15 cellular contexts compared by ENCODE assay signal in the genomic region with DNA sequence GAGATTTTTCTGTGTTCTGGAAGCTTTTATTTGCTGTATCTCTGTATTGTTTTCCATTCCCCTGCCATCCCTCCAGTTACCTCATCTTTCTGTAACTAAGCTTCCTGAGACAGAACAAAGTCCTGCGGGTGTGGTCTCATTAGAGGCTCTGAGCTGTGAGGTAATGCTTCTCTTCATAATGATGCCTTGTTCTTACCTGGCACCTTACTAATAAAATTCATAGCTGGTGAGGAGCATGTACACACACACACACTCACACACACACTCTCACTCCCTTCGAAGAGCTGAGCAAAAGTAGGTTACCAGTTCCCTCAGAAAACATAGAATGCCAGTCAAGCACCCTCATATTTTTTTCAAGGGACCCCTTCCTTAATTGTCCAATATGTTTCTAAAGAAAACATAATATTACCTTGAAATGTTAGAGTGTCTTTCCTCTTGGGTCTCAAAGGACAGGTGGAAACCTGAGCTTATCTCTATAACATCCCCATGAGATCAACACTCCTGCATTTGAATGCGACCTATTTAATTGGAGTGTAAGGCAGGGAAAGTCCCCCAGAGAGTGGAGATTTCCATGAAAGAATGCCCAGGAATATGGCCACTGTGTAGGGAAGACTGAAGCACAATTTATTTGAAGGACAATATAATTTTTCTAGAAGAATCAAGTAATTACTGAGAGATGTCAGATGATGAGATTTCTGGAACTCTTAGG.
DNase-seq lines count a peak whose midpoint lies in the region; ATAC-seq and TF ChIP-seq lines count a peak whose summit lies in the region.
"Had no signal": no experiment of that assay in that cellular context is flagged by ENCODE, and none has a peak within 500 bp of the region (broad histone marks: within the 10 kb centered on the region; RNA-seq: fewer than 3 reads in every experiment).

No MANE protein-coding gene starts in this region.

- no peak for DNase-seq in stimulated activated naive CD8-positive, alpha-beta T cell treated with anti-CD3 and anti-CD28 coated beads, Interleukin-15, Interleukin-2, amounts not matched to agents 100 U/mL and 50 U/mL, for 24 hours
- DNase-seq in RWPE2 (ENCODE audit: low spot score) = no peak
- peak in 1 of 3 donors; percentile 92 for DNase-seq in mucosa of descending colon
- DNase-seq in substantia nigra (lab: John Stamatoyannopoulos, UW) = no peak
- DNase-seq in iPS-NIHi7 (ENCODE audit: extremely low spot score) = no peak
- DNase-seq in ovary = no peak
- DNase-seq: activated CD4-positive, alpha-beta T cell treated with anti-CD3 and anti-CD28 coated beads, Interleukin-2, amount 10 ng/mL, durations not matched to agents 24 days and 14 days; activated naive CD4-positive, alpha-beta T cell; aorta; NCI-H1694; NCI-H82; right lobe of liver had no signal

- TF ChIP-seq CTCF in RWPE2 (IDR thresholded peaks at IDR 0.05; ENCODE audit: poor library complexity, severe bottlenecking) (no peak), mucosa of descending colon (IDR thresholded peaks at IDR 0.05) (no peak), ovary (IDR thresholded peaks at IDR 0.05) (no peak)

- intact Hi-C loops in mucosa of descending colon (cut with DNase I, micrococcal nuclease) (no loop called here), ovary (cut with DNase I) (no loop called here)

- no peaks in the 10 kb centered on the region for H3K36me3 ChIP-seq in RWPE2 (ENCODE audit: low read depth)
- H3K36me3 ChIP-seq in mucosa of descending colon (ENCODE audit: low read depth) = no peaks in the 10 kb centered on the region
- no peaks in the 10 kb centered on the region for H3K36me3 ChIP-seq in ovary
- H3K36me3 ChIP-seq: right lobe of liver had no signal

- H3K27me3 ChIP-seq in RWPE2 (ENCODE audit: insufficient read depth, poor library complexity, severe bottlenecking) = no peaks in the 10 kb centered on the region
- no peaks in the 10 kb centered on the region for H3K27me3 ChIP-seq in ovary
- H3K27me3 ChIP-seq: right lobe of liver had no signal

- no peak for TF ChIP-seq EP300 in ovary (IDR thresholded peaks at IDR 0.05)

- TF ChIP-seq POLR2A in ovary (IDR thresholded peaks at IDR 0.05) = no peak

- H3K4me3 ChIP-seq in RWPE2 (ENCODE audit: severe bottlenecking) (no peak overlapping the region), mucosa of descending colon (no peak overlapping the region), ovary (no peak overlapping the region)
- H3K4me3 ChIP-seq: right lobe of liver had no signal

- H3K27me3 Mint-ChIP-seq in stimulated activated naive CD8-positive, alpha-beta T cell treated with anti-CD3 and anti-CD28 coated beads, Interleukin-15, Interleukin-2, amounts not matched to agents 100 ng/mL and 50 ng/mL, for 24 hours = no peaks in the 10 kb centered on the region
- H3K27me3 Mint-ChIP-seq: activated CD4-positive, alpha-beta T cell treated with anti-CD3 and anti-CD28 coated beads, Interleukin-2, amount 10 ng/mL, durations not matched to agents 24 days and 14 days had no signal

- peak overlapping the region; percentile 50 for H3K27ac ChIP-seq in RWPE2 (ENCODE audit: poor library complexity, severe bottlenecking)
- no peak overlapping the region for H3K27ac ChIP-seq in substantia nigra (ENCODE audit: low read depth, low read length, poor library complexity, severe bottlenecking)
- H3K27ac ChIP-seq in ovary = no peak overlapping the region
- H3K27ac ChIP-seq: right lobe of liver had no signal

- H3K9me3 Mint-ChIP-seq in stimulated activated naive CD8-positive, alpha-beta T cell treated with anti-CD3 and anti-CD28 coated beads, Interleukin-15, Interleukin-2, amounts not matched to agents 100 ng/mL and 50 ng/mL, for 24 hours = peaks cover 9% of the 10 kb centered on the region

- peak overlapping the region; percentile 34 for H3K27ac Mint-ChIP-seq in stimulated activated naive CD8-positive, alpha-beta T cell treated with anti-CD3 and anti-CD28 coated beads, Interleukin-15, Interleukin-2, amounts not matched to agents 100 ng/mL and 50 ng/mL, for 24 hours
- H3K27ac Mint-ChIP-seq: activated CD4-positive, alpha-beta T cell treated with anti-CD3 and anti-CD28 coated beads, Interleukin-2, amount 10 ng/mL, durations not matched to agents 24 days and 14 days had no signal

- 78 to 87% (median 80%) methylated on average over 3 of the region's 3 CpGs for WGBS in ovary, 3 donors

- no peak overlapping the region for H3K4me3 Mint-ChIP-seq in stimulated activated naive CD8-positive, alpha-beta T cell treated with anti-CD3 and anti-CD28 coated beads, Interleukin-15, Interleukin-2, amounts not matched to agents 100 ng/mL and 50 ng/mL, for 24 hours
- H3K4me3 Mint-ChIP-seq: activated CD4-positive, alpha-beta T cell treated with anti-CD3 and anti-CD28 coated beads, Interleukin-2, amount 10 ng/mL, durations not matched to agents 24 days and 14 days; neural crest cell had no signal

- H3K9me3 ChIP-seq in RWPE2 (ENCODE audit: severe bottlenecking) = no peaks in the 10 kb centered on the region
- H3K9me3 ChIP-seq in mucosa of descending colon = no peaks in the 10 kb centered on the region
- H3K9me3 ChIP-seq in ovary = no peaks in the 10 kb centered on the region
- H3K9me3 ChIP-seq: right lobe of liver had no signal

- H3K36me3 Mint-ChIP-seq in stimulated activated naive CD8-positive, alpha-beta T cell treated with anti-CD3 and anti-CD28 coated beads, Interleukin-15, Interleukin-2, amounts not matched to agents 100 ng/mL and 50 ng/mL, for 24 hours (ENCODE audit: low read depth) = no peaks in the 10 kb centered on the region

- H3K4me1 ChIP-seq in RWPE2 (ENCODE audit: insufficient read depth, poor library complexity, severe bottlenecking) = peaks cover 22% of the 10 kb centered on the region
- H3K4me1 ChIP-seq in mucosa of descending colon (ENCODE audit: low read depth) = peaks cover 23% of the 10 kb centered on the region
- no peaks in the 10 kb centered on the region for H3K4me1 ChIP-seq in ovary (ENCODE audit: insufficient read depth)
- H3K4me1 ChIP-seq: right lobe of liver had no signal

- ATAC-seq in stimulated activated naive CD8-positive, alpha-beta T cell treated with anti-CD3 and anti-CD28 coated beads, Interleukin-15, Interleukin-2, amounts not matched to agents 100 U/mL and 50 U/mL, for 24 hours = no peak
- ATAC-seq in RWPE2 (ENCODE audit: low read depth) = no peak
- ATAC-seq in mucosa of descending colon = peak; percentile 92
- ATAC-seq in GM19452 (IDR thresholded peaks at IDR 0.05; ENCODE audit: unreplicated experiment) = no peak

- peaks cover 43% of the 10 kb centered on the region for H3K4me1 Mint-ChIP-seq in stimulated activated naive CD8-positive, alpha-beta T cell treated with anti-CD3 and anti-CD28 coated beads, Interleukin-15, Interleukin-2, amounts not matched to agents 100 ng/mL and 50 ng/mL, for 24 hours (ENCODE audit: low read depth)
